ENCODE assay signal across 11 cellular contexts in genomic region chr1:19432943-19433609, GRCh38. TPM values are rescaled to one million over a fixed set of nuclear protein-coding genes. Genes with fewer than 3 reads are reported as not detected.
DNase-seq lines count a peak whose midpoint lies in the region; ATAC-seq and TF ChIP-seq lines count a peak whose summit lies in the region.
"Had no signal": no experiment of that assay in that cellular context is flagged by ENCODE, and none has a peak within 500 bp of the region (broad histone marks: within the 10 kb centered on the region; RNA-seq: fewer than 3 reads in every experiment).

No MANE protein-coding gene starts in this region.

- no peaks in the 10 kb centered on the region for H3K27me3 Mint-ChIP-seq in activated naive CD8-positive, alpha-beta T cell treated with anti-CD3 and anti-CD28 coated beads, Interleukin-2, amount 50 U/mL, for 24 hours
- H3K27me3 Mint-ChIP-seq in nephron (ENCODE audit: low read depth) = no peaks in the 10 kb centered on the region
- H3K27me3 Mint-ChIP-seq: stimulated activated naive B cell treated with anti-CD40 and anti-IgM and Interleukin-4, amounts not matched to agents 10 μg/mL and 1 μg/mL and 100 μg/mL, for 72 hours had no signal

- H3K36me3 ChIP-seq in A673 (ENCODE audit: insufficient read depth, low read length, poor library complexity, severe bottlenecking) = no peaks in the 10 kb centered on the region

- H3K36me3 Mint-ChIP-seq in activated naive CD8-positive, alpha-beta T cell treated with anti-CD3 and anti-CD28 coated beads, Interleukin-2, amount 50 U/mL, for 24 hours (ENCODE audit: low read depth) = peaks cover 48% of the 10 kb centered on the region
- H3K36me3 Mint-ChIP-seq in nephron (ENCODE audit: low read depth) = peaks cover 12% of the 10 kb centered on the region

- H3K4me1 ChIP-seq in A673 (ENCODE audit: insufficient read depth, low read length, poor library complexity, severe bottlenecking) = peaks cover 83% of the 10 kb centered on the region

- peak; percentile 45 for ATAC-seq in activated naive CD8-positive, alpha-beta T cell treated with anti-CD3 and anti-CD28 coated beads, Interleukin-2, amount 50 U/mL, for 24 hours
- ATAC-seq in HG02938 (IDR thresholded peaks at IDR 0.05; ENCODE audit: unreplicated experiment) = no peak
- no peak for ATAC-seq in HG03342 (IDR thresholded peaks at IDR 0.05; ENCODE audit: unreplicated experiment)
- ATAC-seq: HepG2; stimulated activated naive B cell treated with anti-CD40 and anti-IgM and Interleukin-4, amounts not matched to agents 10 μg/mL and 1 μg/mL and 100 μg/mL, for 72 hours had no signal

- CTCF ChIA-PET in A673 (lab: Charles Lee) = no interaction called here

- H3K27me3 ChIP-seq in A673 (replicated peaks; ENCODE audit: insufficient read depth, low read depth, low read length, poor library complexity) = no peaks in the 10 kb centered on the region

- BruUV-seq in A673 (replicated peaks; lab: Mats Ljungman, UMichigan) = no TSS peak

- peak overlapping the region; percentile 71 for H3K27ac Mint-ChIP-seq in activated naive CD8-positive, alpha-beta T cell treated with anti-CD3 and anti-CD28 coated beads, Interleukin-2, amount 50 U/mL, for 24 hours
- H3K27ac Mint-ChIP-seq in nephron = peak overlapping the region; percentile 80 to 87 (median 81)

- no peaks in the 10 kb centered on the region for H3K9me3 ChIP-seq in A673 (ENCODE audit: low read depth, low read length, poor library complexity, severe bottlenecking)

- H3K27ac ChIP-seq in A673 (ENCODE audit: low read depth, low read length, poor library complexity, severe bottlenecking) = peak overlapping the region; percentile 26

- DNase-seq in A673 (ENCODE audit: low spot score) (peak; percentile 71), HFF-Myc (ENCODE audit: extremely low read depth, low read depth) (peak; percentile 64), NCI-H1694 (lab: John Stamatoyannopoulos, UW) (no peak), NCI-H2029 (lab: John Stamatoyannopoulos, UW) (no peak)
- no peak for DNase-seq in activated naive CD8-positive, alpha-beta T cell treated with anti-CD3 and anti-CD28 coated beads, Interleukin-2, amount 50 U/mL, for 24 hours
- DNase-seq: NCI-H774; stimulated activated naive B cell treated with anti-CD40 and anti-IgM and Interleukin-4, amounts not matched to agents 10 μg/mL and 1 μg/mL and 100 μg/mL, for 72 hours had no signal

- POLR2A ChIA-PET in A673 (lab: Charles Lee; ENCODE audit: low non-redundant PET) = interaction anchor here (0.6 kb wide), 1 partner anchor 14 kb away, joined by 7 read pairs; no protein-coding TSS in a partner anchor

- H3K4me3 ChIP-seq in A673 (ENCODE audit: low read depth, low read length, poor library complexity, severe bottlenecking) (no peak overlapping the region), HFF-Myc (replicated peaks; ENCODE audit: low read depth, low read length) (no peak overlapping the region)

- intact Hi-C loops in A673 (cut with micrococcal nuclease; ENCODE audit: unreplicated experiment) = no loop called here

- peak overlapping the region; percentile 5 for H3K4me3 Mint-ChIP-seq in activated naive CD8-positive, alpha-beta T cell treated with anti-CD3 and anti-CD28 coated beads, Interleukin-2, amount 50 U/mL, for 24 hours
- peak overlapping the region in 1 of 3 experiments; percentile 11 for H3K4me3 Mint-ChIP-seq in nephron
- H3K4me3 Mint-ChIP-seq: stimulated activated naive B cell treated with anti-CD40 and anti-IgM and Interleukin-4, amounts not matched to agents 10 μg/mL and 1 μg/mL and 100 μg/mL, for 72 hours had no signal

- H3K4me1 Mint-ChIP-seq in activated naive CD8-positive, alpha-beta T cell treated with anti-CD3 and anti-CD28 coated beads, Interleukin-2, amount 50 U/mL, for 24 hours = peaks cover 89% of the 10 kb centered on the region
- H3K4me1 Mint-ChIP-seq in nephron = peaks cover 74% of the 10 kb centered on the region

- no peaks in the 10 kb centered on the region for H3K9me3 Mint-ChIP-seq in activated naive CD8-positive, alpha-beta T cell treated with anti-CD3 and anti-CD28 coated beads, Interleukin-2, amount 50 U/mL, for 24 hours
- H3K9me3 Mint-ChIP-seq in nephron = no peaks in the 10 kb centered on the region
- H3K9me3 Mint-ChIP-seq: stimulated activated naive B cell treated with anti-CD40 and anti-IgM and Interleukin-4, amounts not matched to agents 10 μg/mL and 1 μg/mL and 100 μg/mL, for 72 hours had no signal

- no peak for TF ChIP-seq CTCF in A673 (conservative IDR thresholded peaks at IDR 0.05; ENCODE audit: low read depth, low read length)
- TF ChIP-seq CTCF in HFF-Myc (IDR thresholded peaks at IDR 0.05; ENCODE audit: low read depth, low read length, missing control alignments) = no peak
- TF ChIP-seq CTCF in nephron (IDR thresholded peaks at IDR 0.05; ENCODE audit: unreplicated experiment in 3 of 3) = no peak

RNA-seq across cellular contexts. Expression of gene CAPZB, which starts 52.3 kb away (rescaled TPM):
- 206 and 214 TPM in 2 replicates for total RNA-seq in A673 (2021)

Comparison
In these comparisons a context has a peak if more than half of its experiments do, and no peak if none do; other contexts are left out.
1. DNase-seq: peak in A673 (single experiment) and HFF-Myc (single experiment); none in activated naive CD8-positive, alpha-beta T cell treated with anti-CD3 and anti-CD28 coated beads, Interleukin-2, amount 50 U/mL, for 24 hours (single experiment), NCI-H1694 (single experiment) and NCI-H2029 (single experiment).